Comparison of ENCODE assay signal across 1 cellular context in the genomic region with DNA sequence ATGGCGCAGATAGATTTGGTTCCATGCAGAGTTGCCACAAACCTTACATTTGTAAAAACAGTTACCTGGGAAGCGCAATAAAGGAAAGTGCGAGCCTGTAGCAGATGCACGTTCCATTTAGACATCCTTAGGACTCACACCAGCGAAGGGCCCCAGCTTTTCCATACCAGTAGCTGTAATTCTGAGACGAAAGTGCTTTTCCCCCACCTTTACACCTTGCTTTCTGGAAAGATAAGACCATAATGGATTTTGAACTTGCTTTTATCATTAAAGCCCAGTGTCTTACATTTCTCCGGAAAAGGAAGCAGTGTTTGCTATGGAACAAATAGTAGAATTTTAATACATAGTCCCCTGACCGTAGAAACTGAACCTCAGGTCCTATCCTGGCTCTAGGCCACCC.
TF ChIP-seq lines count a peak whose summit lies in the region.

No MANE protein-coding gene starts in this region.

TF ChIP-seq in HCT116, 20 proteins besides CTCF, POLR2A, EP300 and RAD21 (continued from another document):
- TF ChIP-seq, protein P1, sequence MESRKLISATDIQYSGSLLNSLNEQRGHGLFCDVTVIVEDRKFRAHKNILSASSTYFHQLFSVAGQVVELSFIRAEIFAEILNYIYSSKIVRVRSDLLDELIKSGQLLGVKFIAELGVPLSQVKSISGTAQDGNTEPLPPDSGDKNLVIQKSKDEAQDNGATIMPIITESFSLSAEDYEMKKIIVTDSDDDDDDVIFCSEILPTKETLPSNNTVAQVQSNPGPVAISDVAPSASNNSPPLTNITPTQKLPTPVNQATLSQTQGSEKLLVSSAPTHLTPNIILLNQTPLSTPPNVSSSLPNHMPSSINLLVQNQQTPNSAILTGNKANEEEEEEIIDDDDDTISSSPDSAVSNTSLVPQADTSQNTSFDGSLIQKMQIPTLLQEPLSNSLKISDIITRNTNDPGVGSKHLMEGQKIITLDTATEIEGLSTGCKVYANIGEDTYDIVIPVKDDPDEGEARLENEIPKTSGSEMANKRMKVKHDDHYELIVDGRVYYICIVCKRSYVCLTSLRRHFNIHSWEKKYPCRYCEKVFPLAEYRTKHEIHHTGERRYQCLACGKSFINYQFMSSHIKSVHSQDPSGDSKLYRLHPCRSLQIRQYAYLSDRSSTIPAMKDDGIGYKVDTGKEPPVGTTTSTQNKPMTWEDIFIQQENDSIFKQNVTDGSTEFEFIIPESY (IDR thresholded peaks at IDR 0.05; ENCODE audit: extremely low read depth, insufficient replicate concordance, low read length) = no peak
- TF ChIP-seq SRF (IDR thresholded peaks at IDR 0.05; ENCODE audit: low read depth) (no peak), CBX3 (IDR thresholded peaks at IDR 0.05; ENCODE audit: low read depth) (no peak), EGR1 (IDR thresholded peaks at IDR 0.05; ENCODE audit: low read depth) (no peak)
TF ChIP-seq in HCT116: peak in this region for 0.
